Comparison of ENCODE assay signal across 28 cellular contexts in the genomic region with DNA sequence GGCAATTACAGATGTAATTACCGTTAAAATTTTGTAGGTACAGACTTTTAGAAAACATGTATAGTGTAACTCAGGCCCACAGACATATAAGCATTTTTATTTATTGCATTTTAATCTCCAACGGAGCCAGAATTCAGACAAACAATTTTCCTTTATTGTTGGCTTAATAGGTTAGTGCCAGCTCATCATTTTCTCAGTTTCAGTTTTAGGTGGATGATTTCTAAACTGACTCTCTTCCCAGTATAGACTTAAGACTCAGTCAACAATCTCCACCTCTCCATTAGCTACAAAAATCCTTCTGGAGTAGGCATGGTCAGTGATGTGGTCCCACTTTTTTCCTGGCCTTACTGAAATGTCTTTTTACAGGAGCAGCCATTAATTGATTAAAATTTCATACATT.
"Had no signal": no experiment of that assay in that cellular context is flagged by ENCODE, and none has a peak within 500 bp of the region (broad histone marks: within the 10 kb centered on the region; RNA-seq: fewer than 3 reads in every experiment).

No MANE protein-coding gene starts in this region.

- H3K27me3 Mint-ChIP-seq: dendritic cell treated with granulocyte-macrophage colony-stimulating factor and Interleukin-4, amounts not matched to agents 40 ng/mL and 50 ng/mL, for 4 days; memory B cell; stimulated activated memory B cell treated with anti-CD40 and anti-IgM and Interleukin-4, amounts not matched to agents 10 μg/mL and 1 μg/mL and 100 μg/mL, for 72 hours; stimulated activated naive CD8-positive, alpha-beta T cell treated with anti-CD3 and anti-CD28 coated beads, Interleukin-15, Interleukin-2, amounts not matched to agents 100 ng/mL and 50 ng/mL, for 24 hours had no signal

- ATAC-seq: esophagus mucosa; gastrocnemius medialis; left lobe of liver; natural killer cell; psoas muscle; right cardiac atrium; stimulated activated memory B cell treated with anti-CD40 and anti-IgM and Interleukin-4, amounts not matched to agents 10 μg/mL and 1 μg/mL and 100 μg/mL, for 72 hours had no signal

- H3K9me3 ChIP-seq: gastrocnemius medialis, ovary, psoas muscle, upper lobe of left lung had no signal

- H3K27ac Mint-ChIP-seq: dendritic cell treated with granulocyte-macrophage colony-stimulating factor and Interleukin-4, amounts not matched to agents 40 ng/mL and 50 ng/mL, for 4 days; endodermal cell; memory B cell; natural killer cell; stimulated activated memory B cell treated with anti-CD40 and anti-IgM and Interleukin-4, amounts not matched to agents 10 μg/mL and 1 μg/mL and 100 μg/mL, for 72 hours; stimulated activated naive CD8-positive, alpha-beta T cell treated with anti-CD3 and anti-CD28 coated beads, Interleukin-15, Interleukin-2, amounts not matched to agents 100 ng/mL and 50 ng/mL, for 24 hours had no signal

- DNase-seq: effector CD8-positive, alpha-beta T cell; endodermal cell; foreskin fibroblast; gastrocnemius medialis; head of caudate nucleus; kidney; natural killer cell; occipital lobe; ovary; posterior cingulate gyrus; psoas muscle; right cardiac atrium; spleen; stimulated activated CD4-positive, alpha-beta T cell treated with anti-CD3 and anti-CD28 coated beads, Interleukin-4, amount 100 ng/mL, for 4 hours had no signal

- H2AFZ ChIP-seq: hepatocyte had no signal

- H3K4me1 Mint-ChIP-seq: endodermal cell; memory B cell; natural killer cell; stimulated activated memory B cell treated with anti-CD40 and anti-IgM and Interleukin-4, amounts not matched to agents 10 μg/mL and 1 μg/mL and 100 μg/mL, for 72 hours had no signal

- H3K36me3 Mint-ChIP-seq: memory B cell; natural killer cell; stimulated activated memory B cell treated with anti-CD40 and anti-IgM and Interleukin-4, amounts not matched to agents 10 μg/mL and 1 μg/mL and 100 μg/mL, for 72 hours had no signal

- H3K27me3 ChIP-seq: gastrocnemius medialis, hepatocyte, spleen, tibial nerve, upper lobe of left lung had no signal

- H3K27ac ChIP-seq: epithelial cell of prostate, gastrocnemius medialis, hepatocyte, ovary, psoas muscle, skin epidermis, spleen, tibial nerve, upper lobe of left lung had no signal

- H3K4me3 ChIP-seq: gastrocnemius medialis, hepatocyte, lung, ovary, psoas muscle, skin epidermis, spleen, thoracic aorta, tibial nerve, upper lobe of left lung had no signal

- H3K4me3 Mint-ChIP-seq: dendritic cell treated with granulocyte-macrophage colony-stimulating factor and Interleukin-4, amounts not matched to agents 40 ng/mL and 50 ng/mL, for 4 days; endodermal cell; memory B cell; natural killer cell; stimulated activated memory B cell treated with anti-CD40 and anti-IgM and Interleukin-4, amounts not matched to agents 10 μg/mL and 1 μg/mL and 100 μg/mL, for 72 hours; stimulated activated naive CD8-positive, alpha-beta T cell treated with anti-CD3 and anti-CD28 coated beads, Interleukin-15, Interleukin-2, amounts not matched to agents 100 ng/mL and 50 ng/mL, for 24 hours had no signal

- H3K4me2 ChIP-seq: hepatocyte had no signal

- H3K9me3 Mint-ChIP-seq: memory B cell; stimulated activated memory B cell treated with anti-CD40 and anti-IgM and Interleukin-4, amounts not matched to agents 10 μg/mL and 1 μg/mL and 100 μg/mL, for 72 hours had no signal

- H3K79me2 ChIP-seq: hepatocyte had no signal

- H3K4me1 ChIP-seq: gastrocnemius medialis, psoas muscle, spleen, tibial nerve, upper lobe of left lung had no signal

- FAIRE-seq: kidney, urothelium cell line had no signal

- H3K36me3 ChIP-seq: gastrocnemius medialis, ovary, spleen, thoracic aorta, tibial nerve, upper lobe of left lung had no signal
